Comparison of ENCODE assay signal across 1 cellular context in genomic region chr6:136404627-136405310, GRCh38.
TF ChIP-seq lines count a peak whose summit lies in the region.

No MANE protein-coding gene starts in this region.

TF ChIP-seq in K562, 482 proteins besides CTCF, POLR2A, EP300 and RAD21 (continued from another document):
- TF ChIP-seq, protein P1, sequence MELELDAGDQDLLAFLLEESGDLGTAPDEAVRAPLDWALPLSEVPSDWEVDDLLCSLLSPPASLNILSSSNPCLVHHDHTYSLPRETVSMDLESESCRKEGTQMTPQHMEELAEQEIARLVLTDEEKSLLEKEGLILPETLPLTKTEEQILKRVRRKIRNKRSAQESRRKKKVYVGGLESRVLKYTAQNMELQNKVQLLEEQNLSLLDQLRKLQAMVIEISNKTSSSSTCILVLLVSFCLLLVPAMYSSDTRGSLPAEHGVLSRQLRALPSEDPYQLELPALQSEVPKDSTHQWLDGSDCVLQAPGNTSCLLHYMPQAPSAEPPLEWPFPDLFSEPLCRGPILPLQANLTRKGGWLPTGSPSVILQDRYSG (tag; conservative IDR thresholded peaks at IDR 0.05; ENCODE audit: low read depth): no peak
- TF ChIP-seq TSC22D4 (tag; IDR thresholded peaks at IDR 0.05): no peak
